22 cellular contexts compared by ENCODE assay signal in the genomic region with DNA sequence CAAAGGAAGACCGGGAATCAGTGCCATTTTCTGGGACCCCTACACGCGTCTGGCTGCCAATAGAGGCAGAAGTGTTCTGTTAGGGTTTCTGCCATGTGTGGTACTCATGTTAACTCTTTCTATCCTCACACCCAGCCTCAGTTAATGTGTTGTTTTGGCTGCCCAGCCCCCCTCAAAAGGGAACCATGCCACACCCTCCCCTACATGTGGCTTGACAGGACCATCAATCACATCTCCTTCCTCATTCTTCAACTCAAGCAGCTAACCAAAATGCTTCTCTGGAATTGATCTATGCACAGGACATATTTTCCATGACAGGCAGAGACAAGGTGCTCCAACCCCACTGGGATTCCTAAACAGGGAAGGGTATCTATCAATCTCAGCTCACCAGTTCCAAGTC. TPM values are rescaled to one million over a fixed set of nuclear protein-coding genes. Genes with fewer than 3 reads are reported as not detected.
"Had no signal": no experiment of that assay in that cellular context is flagged by ENCODE, and none has a peak within 500 bp of the region (broad histone marks: within the 10 kb centered on the region; RNA-seq: fewer than 3 reads in every experiment).

No MANE protein-coding gene starts in this region.

- H3K27me3 Mint-ChIP-seq: activated CD4-positive, alpha-beta T cell treated with anti-CD3 and anti-CD28 coated beads for 36 hours; activated naive CD8-positive, alpha-beta T cell treated with anti-CD3 and anti-CD28 coated beads, Interleukin-2, amount 10 ng/mL, durations not matched to agents 7 days and 5 days; IgD-negative memory B cell; T-cell had no signal

- H3K4me3 Mint-ChIP-seq: activated CD4-positive, alpha-beta T cell treated with anti-CD3 and anti-CD28 coated beads for 36 hours; activated CD8-positive, alpha-beta T cell treated with anti-CD3 and anti-CD28 coated beads, Interleukin-2, amount 10 ng/mL, durations not matched to agents 7 days and 5 days; activated naive CD8-positive, alpha-beta T cell treated with anti-CD3 and anti-CD28 coated beads, Interleukin-2, amount 10 ng/mL, durations not matched to agents 7 days and 5 days; IgD-negative memory B cell; T-cell had no signal

- DNase-seq: activated CD4-positive, alpha-beta T cell treated with anti-CD3 and anti-CD28 coated beads for 36 hours; activated CD4-positive, alpha-beta T cell treated with anti-CD3 and anti-CD28 coated beads, Interleukin-2, amount 50 U/mL, for 4 hours; activated CD8-positive, alpha-beta memory T cell treated with anti-CD3 and anti-CD28 coated beads, Interleukin-2, amount 50 U/mL, for 48 hours; activated CD8-positive, alpha-beta T cell treated with anti-CD3 and anti-CD28 coated beads, Interleukin-2, amount 10 ng/mL, durations not matched to agents 7 days and 5 days; activated naive CD4-positive, alpha-beta T cell treated with anti-CD3 and anti-CD28 coated beads, Interleukin-2, amount 50 U/mL, for 16 hours; activated naive CD8-positive, alpha-beta T cell treated with anti-CD3 and anti-CD28 coated beads, Interleukin-2, amount 10 ng/mL, durations not matched to agents 7 days and 5 days; activated T-cell treated with anti-CD3 and anti-CD28 coated beads, Interleukin-2, amount 50 U/mL, for 1 hour; adrenal gland; anterior cingulate cortex; caudate nucleus; MG63; NCI-H1092; NCI-H2029; NCI-H510A treated with DMSO at 0.1 percent for 48 hours; NCI-H69; NK-92 treated with Interleukin-12 subunit alpha and Interleukin-12 subunit beta, amount 100 ng/mL, for 24 hours; PC-9; T-cell; T-helper 2 cell; T1000 had no signal

- H3K4me1 Mint-ChIP-seq: activated CD4-positive, alpha-beta T cell treated with anti-CD3 and anti-CD28 coated beads for 36 hours; activated naive CD8-positive, alpha-beta T cell treated with anti-CD3 and anti-CD28 coated beads, Interleukin-2, amount 10 ng/mL, durations not matched to agents 7 days and 5 days; IgD-negative memory B cell; T-cell had no signal

- H3K27ac Mint-ChIP-seq: activated CD4-positive, alpha-beta T cell treated with anti-CD3 and anti-CD28 coated beads for 36 hours; activated CD8-positive, alpha-beta T cell treated with anti-CD3 and anti-CD28 coated beads, Interleukin-2, amount 10 ng/mL, durations not matched to agents 7 days and 5 days; activated naive CD8-positive, alpha-beta T cell treated with anti-CD3 and anti-CD28 coated beads, Interleukin-2, amount 10 ng/mL, durations not matched to agents 7 days and 5 days; IgD-negative memory B cell; T-cell had no signal

- H3K9me3 Mint-ChIP-seq: activated naive CD8-positive, alpha-beta T cell treated with anti-CD3 and anti-CD28 coated beads, Interleukin-2, amount 10 ng/mL, durations not matched to agents 7 days and 5 days; IgD-negative memory B cell; T-cell had no signal

RNA-seq across cellular contexts. Expression of gene ASIP, which starts 40.0 kb away (rescaled TPM):
- total RNA-seq: activated CD4-positive, alpha-beta T cell treated with anti-CD3 and anti-CD28 coated beads for 36 hours; activated CD8-positive, alpha-beta T cell treated with anti-CD3 and anti-CD28 coated beads, Interleukin-2, amount 10 ng/mL, durations not matched to agents 7 days and 5 days; activated naive CD8-positive, alpha-beta T cell treated with anti-CD3 and anti-CD28 coated beads, Interleukin-2, amount 10 ng/mL, durations not matched to agents 7 days and 5 days; cerebellum; PC-9; T-cell had no signal
